Comparison of ENCODE assay signal across 19 cellular contexts in the genomic region with DNA sequence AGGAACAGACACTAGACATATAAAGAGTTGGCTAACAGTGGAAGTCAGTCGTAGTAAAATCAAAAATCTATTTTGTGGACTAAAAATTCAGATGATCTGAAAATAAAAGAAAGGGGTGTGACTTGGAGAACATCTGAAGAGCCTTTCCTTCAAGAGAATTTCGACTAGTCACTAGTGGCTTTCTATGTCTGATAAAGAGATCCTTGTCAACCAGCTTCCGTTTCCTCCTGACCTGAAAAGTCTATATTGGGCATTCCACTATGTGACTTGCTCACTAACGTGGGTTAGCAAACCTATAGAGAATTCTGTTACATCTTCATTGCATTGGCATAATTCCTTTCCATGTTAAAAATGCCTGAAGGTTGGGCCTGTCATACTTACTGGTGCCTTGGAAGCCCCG. TPM values are rescaled to one million over a fixed set of nuclear protein-coding genes. Genes with fewer than 3 reads are reported as not detected.
A peak's percentile ranks its signal among the peaks of the same experiment; 100 is the strongest.
DNase-seq lines count a peak whose midpoint lies in the region; ATAC-seq, FAIRE-seq and TF ChIP-seq lines count a peak whose summit lies in the region.
"Had no signal": no experiment of that assay in that cellular context is flagged by ENCODE, and none has a peak within 500 bp of the region (broad histone marks: within the 10 kb centered on the region; RNA-seq: fewer than 3 reads in every experiment).

No MANE protein-coding gene starts in this region.

- in situ Hi-C loops in GM23248 (cut with MboI) = no loop called here

- H3K36me3 Mint-ChIP-seq in activated T-helper 17 cell treated with anti-CD3 and anti-CD28 coated beads, Interleukin-2, amount 50 U/mL, for 72 hours (ENCODE audit: low read depth) = peaks cover 68% of the 10 kb centered on the region

- H3K9me3 ChIP-seq in A673 (ENCODE audit: low read depth, low read length, poor library complexity, severe bottlenecking) (no peaks in the 10 kb centered on the region), GM23248 (ENCODE audit: low read depth) (no peaks in the 10 kb centered on the region), skeletal muscle tissue (ENCODE audit: control insufficient read depth in 3 of 3, low read length in 3 of 3) (no peaks in the 10 kb centered on the region), WERI-Rb-1 (ENCODE audit: severe bottlenecking) (no peaks in the 10 kb centered on the region)

- peaks cover 11% of the 10 kb centered on the region for H3K4me1 Mint-ChIP-seq in activated T-helper 17 cell treated with anti-CD3 and anti-CD28 coated beads, Interleukin-2, amount 50 U/mL, for 72 hours

- no peaks in the 10 kb centered on the region for H4K20me1 ChIP-seq in GM23248 (ENCODE audit: insufficient read depth)

- H3K9me2 ChIP-seq in GM23248 (ENCODE audit: insufficient read depth) = no peaks in the 10 kb centered on the region

- POLR2A ChIA-PET in A673 (lab: Charles Lee; ENCODE audit: low non-redundant PET) = no interaction called here

- H3K27ac Mint-ChIP-seq in activated T-helper 17 cell treated with anti-CD3 and anti-CD28 coated beads, Interleukin-2, amount 50 U/mL, for 72 hours = peak overlapping the region; percentile 41

- H3K4me3 ChIP-seq in A673 (ENCODE audit: low read depth, low read length, poor library complexity, severe bottlenecking) (no peak overlapping the region), GM23248 (no peak overlapping the region), skeletal muscle tissue (ENCODE audit: low read length in 3 of 3) (no peak overlapping the region), WERI-Rb-1 (ENCODE audit: low read depth, low read length) (no peak overlapping the region)

- no TSS peak for BruUV-seq in A673 (replicated peaks; lab: Mats Ljungman, UMichigan)

- H3K36me3 ChIP-seq in A673 (ENCODE audit: insufficient read depth, low read length, poor library complexity, severe bottlenecking) (no peaks in the 10 kb centered on the region), GM23248 (ENCODE audit: low read depth) (peaks cover 30% of the 10 kb centered on the region), skeletal muscle tissue (ENCODE audit: control insufficient read depth in 3 of 3, insufficient read depth in 3 of 3, low read length in 3 of 3) (peaks cover 2 to 8% (median 5%) of the 10 kb centered on the region in 3 donors), WERI-Rb-1 (peaks cover 4% of the 10 kb centered on the region; the same call in 1 of the 2 replicates)

- H3K27ac ChIP-seq in A673 (ENCODE audit: low read depth, low read length, poor library complexity, severe bottlenecking) = peak overlapping the region; percentile 39
- H3K27ac ChIP-seq in GM23248 = peak overlapping the region; percentile 64
- H3K27ac ChIP-seq in skeletal muscle tissue (ENCODE audit: low read depth, low read length) = peak overlapping the region; percentile 18
- H3K27ac ChIP-seq in WERI-Rb-1 = no peak overlapping the region

- H3K79me2 ChIP-seq in GM23248 (ENCODE audit: insufficient read depth) = peaks cover 83% of the 10 kb centered on the region

- CTCF ChIA-PET in A673 (lab: Charles Lee) = interaction anchor here (0.6 kb wide), 1 partner anchor 320 kb away, joined by 6 read pairs; no protein-coding TSS in a partner anchor

- 67 to 71% methylated on average over 5 of the region's 5 CpGs for WGBS in GM23248 (ENCODE audit: low coverage in 1 of 2, low lambda C conversion rate in 2 of 2, missing lambda C conversion rate in 2 of 2), 2 experiments

- H3F3A ChIP-seq in GM23248 (ENCODE audit: insufficient read depth) = peaks cover 27% of the 10 kb centered on the region

- no peak for ATAC-seq in activated T-helper 17 cell treated with anti-CD3 and anti-CD28 coated beads, Interleukin-2, amount 50 U/mL, for 72 hours (replicated peaks)

- no peak for FAIRE-seq in RCC 7860 (lab: Jason Lieb, UNC)
- FAIRE-seq: H54 had no signal

- peak overlapping the region; percentile 50; the same call in 1 of the 2 replicates for H3K9ac ChIP-seq in GM23248
- no peak overlapping the region for H3K9ac ChIP-seq in skeletal muscle tissue (ENCODE audit: low read depth in 1 of 3, low read length in 3 of 3)

- H3K27me3 ChIP-seq in A673 (replicated peaks; ENCODE audit: insufficient read depth, low read depth, low read length, poor library complexity) (no peaks in the 10 kb centered on the region), GM23248 (replicated peaks; ENCODE audit: insufficient read depth) (no peaks in the 10 kb centered on the region), skeletal muscle tissue (ENCODE audit: control insufficient read depth in 3 of 3, insufficient read depth in 3 of 3, low read length in 3 of 3) (no peaks in the 10 kb centered on the region), WERI-Rb-1 (ENCODE audit: insufficient read depth, low read depth, severe bottlenecking) (no peaks in the 10 kb centered on the region)

- no peak for DNase-seq in A673 (ENCODE audit: low spot score)
- no peak for DNase-seq in GM23248
- DNase-seq in WERI-Rb-1 = no peak
- DNase-seq in epidermal melanocyte (ENCODE audit: insufficient read length, low spot score) = no peak
- DNase-seq in RCC 7860 (ENCODE audit: low spot score) = no peak
- no peak for DNase-seq in stimulated activated CD4-positive, alpha-beta T cell treated with anti-CD3 and anti-CD28 coated beads, Interleukin-12 subunit alpha, Interleukin-12 subunit beta, amount 100 ng/mL, for 4 hours
- DNase-seq: COR-L47; DMS153; EL; MM.1S; NCI-H1092 treated with DMSO at 0.1 percent for 48 hours; NCI-H1694 treated with DMSO at 0.1 percent for 48 hours; NCI-H2107; NCI-H345; NCI-H526 treated with DMSO at 0.1 percent for 48 hours; NK-92 treated with Interleukin-12 subunit alpha and Interleukin-12 subunit beta, amount 100 ng/mL, for 24 hours had no signal

- H3K4me1 ChIP-seq in A673 (ENCODE audit: insufficient read depth, low read length, poor library complexity, severe bottlenecking) = peaks cover 19% of the 10 kb centered on the region
- peaks cover 36% of the 10 kb centered on the region for H3K4me1 ChIP-seq in GM23248 (ENCODE audit: insufficient read depth)
- peaks cover 23 to 37% (median 28%) of the 10 kb centered on the region in 3 donors for H3K4me1 ChIP-seq in skeletal muscle tissue (ENCODE audit: control insufficient read depth in 3 of 3, insufficient read depth in 3 of 3, low read length in 3 of 3)

- TF ChIP-seq CTCF in A673 (conservative IDR thresholded peaks at IDR 0.05; ENCODE audit: low read depth, low read length) = no peak
- no peak for TF ChIP-seq CTCF in WERI-Rb-1 (IDR thresholded peaks at IDR 0.05; ENCODE audit: low read depth, low read length)

- intact Hi-C loops in A673 (cut with micrococcal nuclease; ENCODE audit: unreplicated experiment) = no loop called here

- H3K9me3 Mint-ChIP-seq in activated T-helper 17 cell treated with anti-CD3 and anti-CD28 coated beads, Interleukin-2, amount 50 U/mL, for 72 hours = no peaks in the 10 kb centered on the region

- H3K27me3 Mint-ChIP-seq in activated T-helper 17 cell treated with anti-CD3 and anti-CD28 coated beads, Interleukin-2, amount 50 U/mL, for 72 hours = no peaks in the 10 kb centered on the region

- no peak overlapping the region for H3K4me3 Mint-ChIP-seq in activated T-helper 17 cell treated with anti-CD3 and anti-CD28 coated beads, Interleukin-2, amount 50 U/mL, for 72 hours

- no peak overlapping the region for H3K4me2 ChIP-seq in GM23248 (ENCODE audit: unreplicated experiment)

- H2AFZ ChIP-seq in GM23248 = no peak overlapping the region

RNA-seq across cellular contexts. Expression of a gene that starts 25.9 kb away (rescaled TPM):
- total RNA-seq in A673 (2021) (7.8 and 9.8 TPM in 2 replicates), skeletal muscle tissue (5.7 TPM)
- 28.7 and 40.2 TPM in 2 replicates for total RNA-seq in GM23248 (2014; rRNA removed; shearing (Covaris generic))
- 38.7 and 40.7 TPM in 2 replicates for polyA plus RNA-seq in GM23248 (2016; fragmentation: Nextera tagmentation; extraction: Ambion mirVana)
- total RNA-seq in activated T-helper 17 cell treated with anti-CD3 and anti-CD28 coated beads, Interleukin-2, amount 50 U/mL, for 72 hours = 10 to 100 TPM; 36.5 to 63.6 TPM
